In genomic region chr20:62596921-62597320, GRCh38 we compare ENCODE assay signal across 18 cellular contexts. TPM values are rescaled to one million over a fixed set of nuclear protein-coding genes. Genes with fewer than 3 reads are reported as not detected.
DNase-seq lines count a peak whose midpoint lies in the region; ATAC-seq and TF ChIP-seq lines count a peak whose summit lies in the region.
"Had no signal": no experiment of that assay in that cellular context is flagged by ENCODE, and none has a peak within 500 bp of the region (broad histone marks: within the 10 kb centered on the region; RNA-seq: fewer than 3 reads in every experiment).

No MANE protein-coding gene starts in this region.

- H3K4me3 ChIP-seq in right atrium auricular region (no peak overlapping the region), body of pancreas (no peak overlapping the region), suprapubic skin (no peak overlapping the region)
- no peak overlapping the region for H3K4me3 ChIP-seq in BLaER1 treated with 17β-estradiol and CSF1 and Interleukin-3, amounts not matched to agents 10 nM and 100 nM
- H3K4me3 ChIP-seq: GM12878 had no signal

- WGBS in body of pancreas, 2 donors = 63 to 76% methylated on average over 9 to 10 of the region's 10 CpGs
- 92% methylated on average over 9 of the region's 10 CpGs for WGBS in suprapubic skin

- H3K9me3 ChIP-seq in right atrium auricular region = no peaks in the 10 kb centered on the region
- H3K9me3 ChIP-seq in BLaER1 treated with 17β-estradiol and CSF1 and Interleukin-3, amounts not matched to agents 10 nM and 100 nM (replicated peaks in 1 of 11) = peaks cover 0 to 15% (median 0%) of the 10 kb centered on the region in 11 experiments; a peak in 4 of 22 replicates
- H3K9me3 ChIP-seq in body of pancreas = no peaks in the 10 kb centered on the region
- H3K9me3 ChIP-seq in suprapubic skin = no peaks in the 10 kb centered on the region

- no peak for TF ChIP-seq EP300 in suprapubic skin (IDR thresholded peaks at IDR 0.05)

- H3K4me1 Mint-ChIP-seq in dendritic cell treated with granulocyte-macrophage colony-stimulating factor and Interleukin-4, amounts not matched to agents 40 ng/mL and 50 ng/mL, for 4 days (ENCODE audit: low read depth) = peaks cover 78% of the 10 kb centered on the region

- peak overlapping the region; percentile 42 to 94 (median 56); a peak in 17 of 22 replicates for H3K4me2 ChIP-seq in BLaER1 treated with 17β-estradiol and CSF1 and Interleukin-3, amounts not matched to agents 10 nM and 100 nM

- H3K27me3 ChIP-seq in right atrium auricular region (no peaks in the 10 kb centered on the region), body of pancreas (peaks cover 0 to 7% of the 10 kb centered on the region in 2 donors), suprapubic skin (peaks cover 38% of the 10 kb centered on the region)
- H3K27me3 ChIP-seq in BLaER1 treated with 17β-estradiol and CSF1 and Interleukin-3, amounts not matched to agents 10 nM and 100 nM = peaks cover 13 to 46% (median 43%) of the 10 kb centered on the region in 11 experiments

- no peak for TF ChIP-seq CTCF in right atrium auricular region (IDR thresholded peaks at IDR 0.05)
- TF ChIP-seq CTCF in body of pancreas (IDR thresholded peaks at IDR 0.05) = no peak
- TF ChIP-seq CTCF in suprapubic skin (IDR thresholded peaks at IDR 0.05) = no peak

- H3K27ac Mint-ChIP-seq in dendritic cell treated with granulocyte-macrophage colony-stimulating factor and Interleukin-4, amounts not matched to agents 40 ng/mL and 50 ng/mL, for 4 days = peak overlapping the region; percentile 37
- H3K27ac Mint-ChIP-seq: B cell; CD4-positive, CD25-positive, alpha-beta regulatory T cell had no signal

- H3K4me1 ChIP-seq in right atrium auricular region (peaks cover 0 to 16% of the 10 kb centered on the region in 2 donors), body of pancreas (peaks cover 7% of the 10 kb centered on the region), suprapubic skin (peaks cover 32% of the 10 kb centered on the region)
- H3K4me1 ChIP-seq in BLaER1 treated with 17β-estradiol and CSF1 and Interleukin-3, amounts not matched to agents 10 nM and 100 nM = peaks cover 19 to 65% (median 45%) of the 10 kb centered on the region in 10 experiments

- H3K27me3 Mint-ChIP-seq in dendritic cell treated with granulocyte-macrophage colony-stimulating factor and Interleukin-4, amounts not matched to agents 40 ng/mL and 50 ng/mL, for 4 days = peaks cover 33% of the 10 kb centered on the region

- H3K4me3 Mint-ChIP-seq in dendritic cell treated with granulocyte-macrophage colony-stimulating factor and Interleukin-4, amounts not matched to agents 40 ng/mL and 50 ng/mL, for 4 days = no peak overlapping the region
- H3K4me3 Mint-ChIP-seq: B cell; CD8-positive, alpha-beta memory T cell had no signal

- no peaks in the 10 kb centered on the region for H3K9me3 Mint-ChIP-seq in dendritic cell treated with granulocyte-macrophage colony-stimulating factor and Interleukin-4, amounts not matched to agents 40 ng/mL and 50 ng/mL, for 4 days
- H3K9me3 Mint-ChIP-seq: CD4-positive, CD25-positive, alpha-beta regulatory T cell; CD8-positive, alpha-beta memory T cell had no signal

- intact Hi-C loops in Right ventricle myocardium superior (cut with DNase I) (no loop called here), body of pancreas (cut with DNase I) (no loop called here)
- intact Hi-C loops in dendritic cell treated with granulocyte-macrophage colony-stimulating factor and Interleukin-4, amounts not matched to agents 40 ng/mL and 50 ng/mL, for 4 days (cut with micrococcal nuclease) = no loop called here

- no peaks in the 10 kb centered on the region for H3K36me3 ChIP-seq in right atrium auricular region
- H3K36me3 ChIP-seq in BLaER1 treated with 17β-estradiol and CSF1 and Interleukin-3, amounts not matched to agents 10 nM and 100 nM = peaks cover 0 to 4% (median 0%) of the 10 kb centered on the region in 11 experiments; a peak in 1 of 22 replicates
- H3K36me3 ChIP-seq in body of pancreas (replicated peaks in 1 of 2; ENCODE audit: insufficient read depth in 1 of 2, low read depth in 2 of 2) = no peaks in the 10 kb centered on the region
- H3K36me3 ChIP-seq in suprapubic skin = no peaks in the 10 kb centered on the region

- ATAC-seq in Right ventricle myocardium superior (ENCODE audit: poor library complexity) (no peak), body of pancreas (no peak), GM18517 (IDR thresholded peaks at IDR 0.05; ENCODE audit: unreplicated experiment) (no peak)
- ATAC-seq: GM12878 had no signal

- DNase-seq in Right ventricle myocardium superior = peak; percentile 19
- no peak for DNase-seq in right atrium auricular region (ENCODE audit: low spot score)
- no peak for DNase-seq in body of pancreas
- no peak for DNase-seq in suprapubic skin (ENCODE audit: low spot score in 2 of 2)
- DNase-seq: C1 segment of cervical spinal cord; CD4-positive, CD25-positive, alpha-beta regulatory T cell; CD8-positive, alpha-beta memory T cell; COR-L47; DMS 273 treated with DMSO at 0.1 percent for 48 hours; DMS53; DND-41; EL; HCEC 1CT had no signal

- H3K36me3 Mint-ChIP-seq in dendritic cell treated with granulocyte-macrophage colony-stimulating factor and Interleukin-4, amounts not matched to agents 40 ng/mL and 50 ng/mL, for 4 days (ENCODE audit: low read depth) = no peaks in the 10 kb centered on the region
- H3K36me3 Mint-ChIP-seq: CD4-positive, CD25-positive, alpha-beta regulatory T cell; CD8-positive, alpha-beta memory T cell had no signal

- peaks cover 0 to 13% (median 0%) of the 10 kb centered on the region in 11 experiments; a peak in 7 of 22 replicates for H4K20me1 ChIP-seq in BLaER1 treated with 17β-estradiol and CSF1 and Interleukin-3, amounts not matched to agents 10 nM and 100 nM

- TF ChIP-seq POLR2A in body of pancreas (IDR thresholded peaks at IDR 0.05) (no peak), suprapubic skin (IDR thresholded peaks at IDR 0.05) (no peak)

- H3K9ac ChIP-seq in BLaER1 treated with 17β-estradiol and CSF1 and Interleukin-3, amounts not matched to agents 10 nM and 100 nM = no peak overlapping the region

- H3K27ac ChIP-seq in right atrium auricular region (no peak overlapping the region), body of pancreas (no peak overlapping the region), suprapubic skin (no peak overlapping the region)
- H3K27ac ChIP-seq in BLaER1 treated with 17β-estradiol and CSF1 and Interleukin-3, amounts not matched to agents 10 nM and 100 nM = no peak overlapping the region

RNA-seq across cellular contexts. Expression of gene SLCO4A1, which starts 45.4 kb away (rescaled TPM):
- total RNA-seq in Right ventricle myocardium superior (12.1 TPM), right atrium auricular region (10 to 100 TPM; 13.4 to 19.8 TPM), body of pancreas (1 to 10 TPM; 2.6 to 6.2 TPM), suprapubic skin (10 to 100 TPM; 50.2 to 59.1 (median 52.7) TPM)
